Comparison of ENCODE assay signal across 16 cellular contexts in the genomic region with DNA sequence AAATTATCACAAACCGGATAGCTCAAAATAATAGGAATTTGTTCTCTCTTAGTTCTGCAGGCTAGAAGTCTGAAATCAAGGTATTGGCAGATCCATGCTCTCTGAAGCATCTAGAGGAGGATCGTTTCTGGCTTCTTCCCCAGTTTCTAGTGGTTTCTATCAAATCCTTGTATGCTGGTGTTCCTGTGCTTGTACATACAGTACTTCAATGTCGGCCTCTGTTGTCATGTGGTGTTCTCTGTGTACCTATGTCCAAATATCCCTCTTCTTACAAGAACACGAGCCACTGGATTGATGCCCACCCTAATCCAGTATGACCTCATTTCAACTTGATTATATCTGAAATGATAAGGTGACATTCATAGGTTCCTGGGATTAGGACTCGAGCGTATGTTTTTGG. TPM values are rescaled to one million over a fixed set of nuclear protein-coding genes. Genes with fewer than 3 reads are reported as not detected.
A peak's percentile ranks its signal among the peaks of the same experiment; 100 is the strongest.
DNase-seq lines count a peak whose midpoint lies in the region; ATAC-seq and TF ChIP-seq lines count a peak whose summit lies in the region.
"Had no signal": no experiment of that assay in that cellular context is flagged by ENCODE, and none has a peak within 500 bp of the region (broad histone marks: within the 10 kb centered on the region; RNA-seq: fewer than 3 reads in every experiment).

No MANE protein-coding gene starts in this region.

- H3K36me3 ChIP-seq in PC-9 (ENCODE audit: low read depth) (no peaks in the 10 kb centered on the region), lung (ENCODE audit: control insufficient read depth in 2 of 2, insufficient read depth in 2 of 2, low read length in 2 of 2) (no peaks in the 10 kb centered on the region), upper lobe of right lung (no peaks in the 10 kb centered on the region)

- H3K27ac ChIP-seq in PC-9, result no peak overlapping the region
- no peak overlapping the region for H3K27ac ChIP-seq in lung (ENCODE audit: low read depth in 1 of 2, low read length in 1 of 2)
- no peak overlapping the region for H3K27ac ChIP-seq in upper lobe of right lung

- intact Hi-C loops in PC-9 (cut with micrococcal nuclease; ENCODE audit: unreplicated experiment) (no loop called here), upper lobe of right lung (cut with DNase I) (no loop called here)

- no peak for TF ChIP-seq CTCF in PC-9 (conservative IDR thresholded peaks at IDR 0.05)
- TF ChIP-seq CTCF in lung (IDR thresholded peaks at IDR 0.05; ENCODE audit: control extremely low read depth, extremely low read depth), result no peak
- TF ChIP-seq CTCF in upper lobe of right lung (IDR thresholded peaks at IDR 0.05), result no peak

- H2AFZ ChIP-seq in PC-9, result 0 out of 2 replicates have a peak overlapping the region, but pooled peaks have one; percentile 9
- H2AFZ ChIP-seq: GM23338 had no signal

- no peaks in the 10 kb centered on the region for H3K9me2 ChIP-seq in PC-9 (ENCODE audit: insufficient read depth)

- WGBS in lung, 2 donors, result 62 to 73% methylated on average over 6 of the region's 6 CpGs

- no peak overlapping the region for H3K4me3 ChIP-seq in PC-9
- no peak overlapping the region for H3K4me3 ChIP-seq in lung
- H3K4me3 ChIP-seq in upper lobe of right lung, result no peak overlapping the region
- H3K4me3 ChIP-seq: GM23338 had no signal

- POLR2A ChIA-PET in PC-9 (lab: Charles Lee; ENCODE audit: unreplicated experiment), result interaction anchor here (0.6 kb wide), 2 partner anchors 25 to 33 kb away, joined by 3 to 10 read pairs; no protein-coding TSS in a partner anchor

- peaks cover 12% of the 10 kb centered on the region for H3K4me1 ChIP-seq in PC-9 (replicated peaks; ENCODE audit: insufficient read depth)
- H3K4me1 ChIP-seq in lung (ENCODE audit: control insufficient read depth in 2 of 2, insufficient read depth in 2 of 2, low read length in 2 of 2), result peaks cover 0 to 2% of the 10 kb centered on the region in 2 donors
- peaks cover 6% of the 10 kb centered on the region for H3K4me1 ChIP-seq in upper lobe of right lung

- H3K4me2 ChIP-seq in PC-9, result no peak overlapping the region
- H3K4me2 ChIP-seq: GM23338 had no signal

- DNase-seq in NCI-H69 (lab: John Stamatoyannopoulos, UW), result peak; percentile 13
- DNase-seq in PC-9, result no peak
- peak; percentile 41 for DNase-seq in lung (ENCODE audit: low spot score)
- DNase-seq in upper lobe of right lung, result no peak
- no peak for DNase-seq in T-helper 2 cell
- DNase-seq in activated T-cell treated with anti-CD3 and anti-CD28 coated beads for 4 hours, result no peak
- DNase-seq: C1 segment of cervical spinal cord; Calu3; CD4-positive, alpha-beta memory T cell; COR-L47; DMS53; DMS79 treated with DMSO at 0.1 percent for 48 hours; GF-D8; H9 had no signal

- H3K79me2 ChIP-seq in PC-9 (ENCODE audit: low read depth), result no peaks in the 10 kb centered on the region

- CTCF ChIA-PET in PC-9 (lab: Charles Lee), result interaction anchor here (0.5 kb wide), 1 partner anchor 77 kb away, joined by 3 read pairs; no protein-coding TSS in a partner anchor

- H3F3A ChIP-seq in PC-9 (ENCODE audit: insufficient read depth, low read depth), result no peaks in the 10 kb centered on the region; the same call in 1 of the 2 replicates

- BruUV-seq in PC-9 (replicated peaks; lab: Mats Ljungman, UMichigan), result no TSS peak

- ATAC-seq in lung (ENCODE audit: insufficient read depth, low FRiP score), result no peak
- peak; percentile 57 for ATAC-seq in upper lobe of right lung
- ATAC-seq: GM23338, HCT116 had no signal

- H3K9me3 ChIP-seq in PC-9 (ENCODE audit: insufficient read depth, low read depth) (no peaks in the 10 kb centered on the region), lung (ENCODE audit: control insufficient read depth in 2 of 2, insufficient read depth in 1 of 2, low read length in 1 of 2) (no peaks in the 10 kb centered on the region), upper lobe of right lung (no peaks in the 10 kb centered on the region)

- no peaks in the 10 kb centered on the region for H4K20me1 ChIP-seq in PC-9 (ENCODE audit: insufficient read depth)

- no peaks in the 10 kb centered on the region for H3K27me3 ChIP-seq in PC-9 (ENCODE audit: insufficient read depth, low read depth)
- H3K27me3 ChIP-seq in lung (ENCODE audit: control insufficient read depth, insufficient read depth), result no peaks in the 10 kb centered on the region
- no peaks in the 10 kb centered on the region for H3K27me3 ChIP-seq in upper lobe of right lung

RNA-seq across cellular contexts. Expression of a gene that starts 9.8 kb away (rescaled TPM):
- total RNA-seq in PC-9 (2021), result 143 and 174 TPM in 2 replicates
- 100 to 1,000 TPM in 1 of 2 donors, 10 to 100 TPM in 1; 92.1 to 137 TPM for total RNA-seq in lung
- 10 to 100 TPM; 61.4 to 74.0 TPM for polyA plus RNA-seq in lung
- total RNA-seq in upper lobe of right lung, result 109 TPM

Comparison
In these comparisons a context has a peak if more than half of its experiments do, and no peak if none do; other contexts are left out.
1. DNase-seq: peak in NCI-H69 (single experiment) and lung (single experiment); none in PC-9 (0 of 2), upper lobe of right lung (single experiment), T-helper 2 cell (0 of 5) and activated T-cell treated with anti-CD3 and anti-CD28 coated beads for 4 hours (single experiment).